ENCODE assay signal across 23 cellular contexts in genomic region chr5:126864042-126864688, GRCh38.
DNase-seq lines count a peak whose midpoint lies in the region; ATAC-seq and TF ChIP-seq lines count a peak whose summit lies in the region.
"Had no signal": no experiment of that assay in that cellular context is flagged by ENCODE, and none has a peak within 500 bp of the region (broad histone marks: within the 10 kb centered on the region; RNA-seq: fewer than 3 reads in every experiment).

No MANE protein-coding gene starts in this region.

- H3K9me3 ChIP-seq in OCI-LY7 (ENCODE audit: low read length) = no peaks in the 10 kb centered on the region
- H3K9me3 ChIP-seq in sigmoid colon = no peaks in the 10 kb centered on the region
- H3K9me3 ChIP-seq: ovary, right atrium auricular region, tibial artery had no signal

- 0 out of 2 replicates have a peak, but pooled peaks have one; percentile 14 for TF ChIP-seq CTCF in OCI-LY7 (conservative IDR thresholded peaks at IDR 0.05; ENCODE audit: low read length)
- no peak for TF ChIP-seq CTCF in sigmoid colon (IDR thresholded peaks at IDR 0.05)

- intact Hi-C loops in OCI-LY7 (cut with micrococcal nuclease; ENCODE audit: unreplicated experiment) (no loop called here), sigmoid colon (cut with DNase I) (no loop called here), Right ventricle myocardium superior (cut with DNase I) (no loop called here)

- TF ChIP-seq POLR2A in sigmoid colon (IDR thresholded peaks at IDR 0.05) = no peak

- H3K27me3 ChIP-seq in sigmoid colon = peaks cover 0 to 6% (median 0%) of the 10 kb centered on the region in 3 donors
- H3K27me3 ChIP-seq: brain microvascular endothelial cell, ovary, right atrium auricular region, tibial artery had no signal

- POLR2A ChIA-PET in OCI-LY7 (lab: Charles Lee) = interaction anchor here (0.5 kb wide), 1 partner anchor 18 kb away, joined by 5 read pairs; no protein-coding TSS in a partner anchor

- H3K27ac ChIP-seq in OCI-LY7 (ENCODE audit: low read depth, low read length, poor library complexity, severe bottlenecking) (no peak overlapping the region), sigmoid colon (no peak overlapping the region)
- H3K27ac ChIP-seq: brain microvascular endothelial cell, ovary, right atrium auricular region, SK-N-MC, tibial artery had no signal

- 95 to 96% methylated on average over 22 of the region's 22 CpGs for WGBS in sigmoid colon, 2 donors

- H4K20me1 ChIP-seq in OCI-LY7 (ENCODE audit: insufficient read depth, low read length) = no peaks in the 10 kb centered on the region

- TF ChIP-seq EP300 in sigmoid colon (IDR thresholded peaks at IDR 0.05) = no peak

- H3K4me1 ChIP-seq in OCI-LY7 (ENCODE audit: insufficient read depth, low read length, poor library complexity, severe bottlenecking) (no peaks in the 10 kb centered on the region), sigmoid colon (peaks cover 0 to 8% (median 7%) of the 10 kb centered on the region in 4 donors)

- H2AFZ ChIP-seq in OCI-LY7 (ENCODE audit: low read length) = no peak overlapping the region

- H3K4me2 ChIP-seq in OCI-LY7 (ENCODE audit: low read length) = no peak overlapping the region

- no peak for ATAC-seq in Right ventricle myocardium superior (ENCODE audit: poor library complexity)
- ATAC-seq: activated CD8-positive, alpha-beta T cell treated with anti-CD3 and anti-CD28 coated beads for 36 hours had no signal

- no peaks in the 10 kb centered on the region for H3K9me2 ChIP-seq in OCI-LY7 (ENCODE audit: insufficient read depth, low read length)

- no TSS peak for BruUV-seq in OCI-LY7 (replicated peaks; lab: Mats Ljungman, UMichigan)

- peak; percentile 17 for DNase-seq in activated CD4-positive, alpha-beta T cell treated with anti-CD3 and anti-CD28 coated beads for 48 hours
- DNase-seq in activated CD4-positive, alpha-beta T cell treated with anti-CD3 and anti-CD28 coated beads, Interleukin-2, amount 50 U/mL, for 4 hours = no peak
- no peak for DNase-seq in OCI-LY7 (ENCODE audit: low spot score)
- DNase-seq in iPS-NIHi7 (ENCODE audit: extremely low spot score) = peak; percentile 64
- no peak for DNase-seq in cerebellar cortex (ENCODE audit: low spot score)
- no peak for DNase-seq in SKM-1 (lab: John Stamatoyannopoulos, UW; ENCODE audit: unreplicated experiment)
- no peak for DNase-seq in sigmoid colon
- no peak for DNase-seq in Right ventricle myocardium superior
- DNase-seq: activated B cell treated with CpG ODN at 0.5 μM for 24 hours; activated CD8-positive, alpha-beta T cell treated with anti-CD3 and anti-CD28 coated beads for 36 hours; activated T-cell treated with anti-CD3 and anti-CD28 coated beads for 4 hours; brain microvascular endothelial cell; DMS79; effector CD8-positive, alpha-beta T cell; foreskin melanocyte; Kasumi-1; NCI-H1694; NCI-H524 treated with DMSO at 0.1 percent for 48 hours; ovary; T-helper 9 cell; tibial artery had no signal

- no peaks in the 10 kb centered on the region for H3K79me2 ChIP-seq in OCI-LY7 (ENCODE audit: insufficient read depth, low read depth, low read length)

- H3K36me3 ChIP-seq in OCI-LY7 (ENCODE audit: insufficient read depth, low read length) (no peaks in the 10 kb centered on the region; the same call in 1 of the 2 replicates), sigmoid colon (no peaks in the 10 kb centered on the region)
- H3K36me3 ChIP-seq: brain microvascular endothelial cell, ovary, right atrium auricular region, tibial artery had no signal

- CTCF ChIA-PET in OCI-LY7 (lab: Charles Lee; ENCODE audit: unreplicated experiment) = no interaction called here

- H3K4me3 ChIP-seq in OCI-LY7 (ENCODE audit: low read depth, low read length, poor library complexity, severe bottlenecking) (no peak overlapping the region), sigmoid colon (no peak overlapping the region)
- H3K4me3 ChIP-seq: ovary, right atrium auricular region, SK-N-MC, tibial artery had no signal

Comparison
In these comparisons a context has a peak if more than half of its experiments do, and no peak if none do; other contexts are left out.
1. DNase-seq: peak in activated CD4-positive, alpha-beta T cell treated with anti-CD3 and anti-CD28 coated beads for 48 hours (single experiment) and iPS-NIHi7 (single experiment); none in activated CD4-positive, alpha-beta T cell treated with anti-CD3 and anti-CD28 coated beads, Interleukin-2, amount 50 U/mL, for 4 hours (0 of 2), OCI-LY7 (single experiment), cerebellar cortex (single experiment), SKM-1 (single experiment), sigmoid colon (single experiment) and Right ventricle myocardium superior (single experiment).